In genomic region chr10:117543245-117543998, GRCh38 we compare ENCODE assay signal across 8 cellular contexts. TPM values are rescaled to one million over a fixed set of nuclear protein-coding genes. Genes with fewer than 3 reads are reported as not detected.
A peak's percentile ranks its signal among the peaks of the same experiment; 100 is the strongest.
DNase-seq lines count a peak whose midpoint lies in the region; ATAC-seq lines count a peak whose summit lies in the region.

No MANE protein-coding gene starts in this region.

- H3K9me3 ChIP-seq in adipocyte (ENCODE audit: control insufficient read depth, low read length) = no peaks in the 10 kb centered on the region
- H3K9me3 ChIP-seq in thymus (ENCODE audit: control insufficient read depth) = peaks cover 3% of the 10 kb centered on the region
- H3K9me3 ChIP-seq in CD8-positive, alpha-beta memory T cell (ENCODE audit: low read length) = no peaks in the 10 kb centered on the region

- H3K27me3 ChIP-seq in adipocyte (replicated peaks; ENCODE audit: control insufficient read depth, insufficient read depth, low read length) (no peaks in the 10 kb centered on the region), thymus (ENCODE audit: control insufficient read depth, insufficient read depth) (peaks cover 96% of the 10 kb centered on the region)
- peaks cover 41% of the 10 kb centered on the region for H3K27me3 ChIP-seq in CD8-positive, alpha-beta memory T cell (ENCODE audit: insufficient read depth, low read length, poor library complexity, severe bottlenecking)

- H3K27ac Mint-ChIP-seq in activated CD4-positive, alpha-beta T cell treated with anti-CD3 and anti-CD28 coated beads for 36 hours = no peak overlapping the region
- no peak overlapping the region for H3K27ac Mint-ChIP-seq in CD8-positive, alpha-beta memory T cell

- intact Hi-C loops in activated CD4-positive, alpha-beta T cell treated with anti-CD3 and anti-CD28 coated beads for 36 hours (cut with DNase I, micrococcal nuclease) = loop anchor here (2.0 to 10.0 kb wide), 2 partner anchors 379 to 407 kb away; no protein-coding TSS in a partner anchor

- H3K4me1 ChIP-seq in adipocyte (ENCODE audit: control insufficient read depth, insufficient read depth, low read length) (peaks cover 32% of the 10 kb centered on the region), thymus (ENCODE audit: control insufficient read depth, insufficient read depth, low read length) (no peaks in the 10 kb centered on the region)
- H3K4me1 ChIP-seq in CD8-positive, alpha-beta memory T cell (ENCODE audit: insufficient read depth, low read length) = peaks cover 4% of the 10 kb centered on the region

- peak overlapping the region; percentile 30 for H3K4me3 Mint-ChIP-seq in activated CD4-positive, alpha-beta T cell treated with anti-CD3 and anti-CD28 coated beads for 36 hours
- H3K4me3 Mint-ChIP-seq in CD8-positive, alpha-beta memory T cell = no peak overlapping the region

- peak overlapping the region; percentile 96 for H3K9ac ChIP-seq in adipocyte (ENCODE audit: low read length)

- H3K36me3 Mint-ChIP-seq in activated CD4-positive, alpha-beta T cell treated with anti-CD3 and anti-CD28 coated beads for 36 hours (ENCODE audit: low read depth) = no peaks in the 10 kb centered on the region
- H3K36me3 Mint-ChIP-seq in CD8-positive, alpha-beta memory T cell = no peaks in the 10 kb centered on the region

- 3% methylated on average over 88 of the region's 88 CpGs for WGBS in thymus

- DNase-seq in activated CD4-positive, alpha-beta T cell treated with anti-CD3 and anti-CD28 coated beads for 36 hours = peak; percentile 64
- DNase-seq in activated CD4-positive, alpha-beta T cell treated with anti-CD3 and anti-CD28 coated beads for 1 hour = no peak
- no peak for DNase-seq in adipocyte (ENCODE audit: low read depth)
- DNase-seq in islet precursor cell = peak; percentile 81
- no peak for DNase-seq in effector CD4-positive, alpha-beta T cell
- no peak for DNase-seq in CD8-positive, alpha-beta memory T cell

- POLR2A ChIA-PET in activated CD4-positive, alpha-beta T cell treated with anti-CD3 and anti-CD28 coated beads for 36 hours (lab: Charles Lee) = no interaction called here
- POLR2A ChIA-PET in CD8-positive, alpha-beta memory T cell (lab: Charles Lee) = interaction anchor here (0.6 kb wide), 1 partner anchor 1179 kb away, joined by 3 read pairs; no protein-coding TSS in a partner anchor

- CTCF ChIA-PET in activated CD4-positive, alpha-beta T cell treated with anti-CD3 and anti-CD28 coated beads for 36 hours (lab: Charles Lee) = interaction anchor here (0.7 kb wide), 1 partner anchor 45 kb away, joined by 3 read pairs; no protein-coding TSS in a partner anchor
- CTCF ChIA-PET in CD8-positive, alpha-beta memory T cell (lab: Charles Lee) = no interaction called here

- H3K9me3 Mint-ChIP-seq in activated CD4-positive, alpha-beta T cell treated with anti-CD3 and anti-CD28 coated beads for 36 hours (ENCODE audit: low read depth) = no peaks in the 10 kb centered on the region
- peaks cover 0 to 3% (median 0%) of the 10 kb centered on the region in 5 donors for H3K9me3 Mint-ChIP-seq in CD8-positive, alpha-beta memory T cell

- peaks cover 31% of the 10 kb centered on the region for H3K4me1 Mint-ChIP-seq in activated CD4-positive, alpha-beta T cell treated with anti-CD3 and anti-CD28 coated beads for 36 hours
- H3K4me1 Mint-ChIP-seq in CD8-positive, alpha-beta memory T cell = peaks cover 13 to 39% (median 27%) of the 10 kb centered on the region in 3 donors

- peak overlapping the region; percentile 96 for H3K4me3 ChIP-seq in adipocyte (ENCODE audit: low read length)
- H3K4me3 ChIP-seq in thymus (ENCODE audit: low read length) = peak overlapping the region; percentile 17
- H3K4me3 ChIP-seq in CD8-positive, alpha-beta memory T cell (ENCODE audit: low read length) = no peak overlapping the region

- peak; percentile 23 for ATAC-seq in activated CD4-positive, alpha-beta T cell treated with anti-CD3 and anti-CD28 coated beads for 36 hours
- no peak for ATAC-seq in HG03520 (IDR thresholded peaks at IDR 0.05; ENCODE audit: unreplicated experiment)

- H3K27ac ChIP-seq in thymus (ENCODE audit: low read depth) = no peak overlapping the region
- no peak overlapping the region for H3K27ac ChIP-seq in CD8-positive, alpha-beta memory T cell (ENCODE audit: low read depth, low read length)

- H3K27me3 Mint-ChIP-seq in activated CD4-positive, alpha-beta T cell treated with anti-CD3 and anti-CD28 coated beads for 36 hours = peaks cover 73% of the 10 kb centered on the region
- peaks cover 72 to 74% of the 10 kb centered on the region in 2 donors for H3K27me3 Mint-ChIP-seq in CD8-positive, alpha-beta memory T cell

- H3K36me3 ChIP-seq in adipocyte (ENCODE audit: control insufficient read depth, insufficient read depth, low read length, severe bottlenecking) = peaks cover 6% of the 10 kb centered on the region
- H3K36me3 ChIP-seq in thymus (ENCODE audit: control insufficient read depth, insufficient read depth) = no peaks in the 10 kb centered on the region
- H3K36me3 ChIP-seq in CD8-positive, alpha-beta memory T cell (ENCODE audit: insufficient read depth, low read length) = no peaks in the 10 kb centered on the region

RNA-seq across cellular contexts. Expression of gene EMX2, which starts 0.9 kb away (rescaled TPM):
- total RNA-seq in activated CD4-positive, alpha-beta T cell treated with anti-CD3 and anti-CD28 coated beads for 36 hours = not detected
- 0.57 TPM for polyA plus RNA-seq in thymus
- not detected for total RNA-seq in CD8-positive, alpha-beta memory T cell
- not detected for polyA plus RNA-seq in CD8-positive, alpha-beta memory T cell

Comparison
In these comparisons a context has a peak if more than half of its experiments do, and no peak if none do; other contexts are left out.
1. DNase-seq: peak in activated CD4-positive, alpha-beta T cell treated with anti-CD3 and anti-CD28 coated beads for 36 hours (single experiment) and islet precursor cell (single experiment); none in activated CD4-positive, alpha-beta T cell treated with anti-CD3 and anti-CD28 coated beads for 1 hour (single experiment), adipocyte (single experiment), effector CD4-positive, alpha-beta T cell (single experiment) and CD8-positive, alpha-beta memory T cell (0 of 5).